In the genomic region with DNA sequence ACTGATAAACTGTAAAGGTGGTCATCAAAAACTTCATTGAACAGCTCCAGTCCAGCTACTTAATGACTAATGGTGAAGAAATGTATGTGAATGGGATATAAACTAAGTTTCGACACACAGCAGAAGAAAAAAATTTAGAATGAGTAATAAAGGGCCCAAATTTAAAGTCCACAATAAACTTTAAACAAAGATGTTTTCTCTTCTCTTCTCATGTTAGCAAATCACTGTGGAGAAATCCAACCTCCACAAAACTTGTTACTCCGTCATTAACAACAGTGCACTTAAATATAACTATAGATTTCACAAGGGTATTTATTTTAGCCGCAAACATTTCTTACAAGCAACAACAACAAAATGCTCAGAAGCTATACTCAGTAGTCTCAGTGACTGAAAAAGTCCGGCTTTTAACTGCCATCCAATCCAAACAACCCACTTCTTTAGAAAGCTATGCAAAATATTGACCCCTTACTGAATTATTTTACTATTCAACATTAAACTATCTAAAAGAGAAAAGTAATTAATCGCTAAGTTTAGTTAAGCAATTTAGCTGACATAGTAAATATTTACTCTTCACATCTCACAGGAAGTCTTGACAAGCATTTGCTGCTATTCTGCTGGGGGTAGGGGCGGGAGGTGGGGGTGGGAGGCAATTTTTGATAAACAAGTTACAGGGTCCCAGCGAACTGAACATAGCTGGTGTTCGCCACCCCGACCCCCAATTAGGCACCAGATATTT, we compare ENCODE assay signal across 8 cellular contexts. TPM values are rescaled to one million over a fixed set of nuclear protein-coding genes. Genes with fewer than 3 reads are reported as not detected.
A peak's percentile ranks its signal among the peaks of the same experiment; 100 is the strongest.
DNase-seq lines count a peak whose midpoint lies in the region; ATAC-seq, FAIRE-seq and TF ChIP-seq lines count a peak whose summit lies in the region.

No MANE protein-coding gene starts in this region.

- no peaks in the 10 kb centered on the region for H3K9me3 Mint-ChIP-seq in neural crest cell

- H3K27ac ChIP-seq in endothelial cell of umbilical vein (ENCODE audit: insufficient read depth, low read depth, low read length), result peak overlapping the region; percentile 84

- H3K27me3 ChIP-seq in NT2/D1 (ENCODE audit: insufficient read depth, insufficient read length), result no peaks in the 10 kb centered on the region
- no peaks in the 10 kb centered on the region for H3K27me3 ChIP-seq in endothelial cell of umbilical vein (ENCODE audit: control insufficient read depth in 2 of 2, insufficient read depth in 2 of 2, low read length in 2 of 2)

- H2AFZ ChIP-seq in endothelial cell of umbilical vein (ENCODE audit: low read depth, low read length), result no peak overlapping the region

- intact Hi-C loops in endothelial cell of umbilical vein (cut with micrococcal nuclease), result loop anchor here (1.0 to 5.0 kb wide), 4 partner anchors 26 to 235 kb away; a partner anchor contains a TSS

- peak; percentile 94 for DNase-seq in ELR (ENCODE audit: low read depth)
- no peak for DNase-seq in NT2/D1 (ENCODE audit: low read depth, low spot score)
- DNase-seq in endothelial cell of umbilical vein (ENCODE audit: low read depth, low spot score), result peak; percentile 65
- no peak for DNase-seq in neural crest cell (ENCODE audit: low read depth, low spot score)
- DNase-seq in NCI-H510A treated with DMSO at 0.1 percent for 48 hours (lab: John Stamatoyannopoulos, UW), result no peak
- no peak for DNase-seq in activated effector memory CD4-positive, alpha-beta T cell treated with anti-CD3 and anti-CD28 coated beads, Interleukin-2, amount 50 U/mL, for 16 hours

- dilution Hi-C loops in endothelial cell of umbilical vein (cut with MboI; ENCODE audit: extremely low pct_ligation_motif_present, low sequenced_read_pairs), result no loop called here

- POLR2A ChIA-PET in endothelial cell of umbilical vein (lab: Charles Lee), result interaction anchor here (0.6 to 1.8 kb wide), 4 partner anchors 88 to 162 kb away, joined by 3 to 6 read pairs (median 4); a partner anchor contains a TSS

- H4K20me1 ChIP-seq in endothelial cell of umbilical vein (replicated peaks; ENCODE audit: control insufficient read depth, extremely low read depth, insufficient read depth, low read length), result peaks cover 19% of the 10 kb centered on the region

- H3K36me3 ChIP-seq in NT2/D1 (ENCODE audit: insufficient read depth, insufficient read length, low read length) (peaks cover 21% of the 10 kb centered on the region), endothelial cell of umbilical vein (ENCODE audit: control insufficient read depth in 2 of 2, extremely low read depth in 1 of 2, insufficient read depth in 2 of 2, low read length in 2 of 2) (no peaks in the 10 kb centered on the region)

- H3K9me3 ChIP-seq in NT2/D1 (ENCODE audit: insufficient read depth, low read length) (no peaks in the 10 kb centered on the region), endothelial cell of umbilical vein (replicated peaks; ENCODE audit: control insufficient read depth, insufficient read depth, low read length) (no peaks in the 10 kb centered on the region)

- H3K4me2 ChIP-seq in endothelial cell of umbilical vein (ENCODE audit: insufficient read depth, low read length), result peak overlapping the region; percentile 85

- no TSS peak for BruUV-seq in endothelial cell of umbilical vein (replicated peaks; lab: Mats Ljungman, UMichigan)

- peaks cover 8% of the 10 kb centered on the region for H3K36me3 Mint-ChIP-seq in neural crest cell (ENCODE audit: low read depth)

- peaks cover 89% of the 10 kb centered on the region for H3K79me2 ChIP-seq in endothelial cell of umbilical vein (ENCODE audit: control insufficient read depth, insufficient read depth, low read length)

- TF ChIP-seq POLR2A in endothelial cell of umbilical vein (IDR thresholded peaks at IDR 0.05; ENCODE audit: low read depth, low read length), result no peak

- peaks cover 5% of the 10 kb centered on the region for H3K27me3 Mint-ChIP-seq in neural crest cell (ENCODE audit: low read depth)

- H3K4me3 Mint-ChIP-seq in neural crest cell, result peak overlapping the region; percentile 98

- CTCF ChIA-PET in endothelial cell of umbilical vein (lab: Charles Lee), result interaction anchor here (0.8 to 5.5 kb wide), 21 partner anchors 9 to 166 kb away, joined by 3 to 51 read pairs (median 5); no protein-coding TSS in a partner anchor

- ATAC-seq in GM21723 (IDR thresholded peaks at IDR 0.05; ENCODE audit: unreplicated experiment) (no peak), HG03378 (IDR thresholded peaks at IDR 0.05; ENCODE audit: unreplicated experiment) (no peak)

- TF ChIP-seq CTCF in endothelial cell of umbilical vein (IDR thresholded peaks at IDR 0.05; ENCODE audit: extremely low read depth in 1 of 2, insufficient read depth in 1 of 2, low read depth in 1 of 2, low read length in 2 of 2) (no peak), neural crest cell (conservative IDR thresholded peaks at IDR 0.05) (no peak)

- H3K4me1 ChIP-seq in NT2/D1 (ENCODE audit: insufficient read depth, insufficient read length), result peaks cover 3% of the 10 kb centered on the region
- H3K4me1 ChIP-seq in endothelial cell of umbilical vein (ENCODE audit: control insufficient read depth, extremely low read depth, insufficient read depth, low read length), result peaks cover 49% of the 10 kb centered on the region

- H3K9me1 ChIP-seq in endothelial cell of umbilical vein (replicated peaks; ENCODE audit: control insufficient read depth, extremely low read depth, insufficient read depth, low read length), result no peaks in the 10 kb centered on the region

- peak overlapping the region; percentile 93 for H3K27ac Mint-ChIP-seq in neural crest cell (ENCODE audit: unreplicated experiment)

- FAIRE-seq in endothelial cell of umbilical vein (lab: Jason Lieb, UNC), result peak; percentile 86

- H3K9ac ChIP-seq in NT2/D1 (ENCODE audit: insufficient read length, low read depth), result peak overlapping the region; percentile 98
- H3K9ac ChIP-seq in endothelial cell of umbilical vein (replicated peaks; ENCODE audit: extremely low read depth, insufficient read depth, low read length), result peak overlapping the region; percentile 99

- peak overlapping the region; percentile 85 for H3K4me3 ChIP-seq in NT2/D1 (ENCODE audit: insufficient read length, low read depth)
- peak overlapping the region; percentile 87 to 100 (median 98) for H3K4me3 ChIP-seq in endothelial cell of umbilical vein (replicated peaks in 1 of 3; ENCODE audit: insufficient read depth in 1 of 3, low read depth in 1 of 3, low read length in 3 of 3)

- peaks cover 52% of the 10 kb centered on the region for H3K4me1 Mint-ChIP-seq in neural crest cell

TF ChIP-seq in endothelial cell of umbilical vein, 7 proteins besides CTCF, POLR2A, EP300 and RAD21:
- TF ChIP-seq, protein P1, sequence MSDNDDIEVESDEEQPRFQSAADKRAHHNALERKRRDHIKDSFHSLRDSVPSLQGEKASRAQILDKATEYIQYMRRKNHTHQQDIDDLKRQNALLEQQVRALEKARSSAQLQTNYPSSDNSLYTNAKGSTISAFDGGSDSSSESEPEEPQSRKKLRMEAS (IDR thresholded peaks at IDR 0.05; ENCODE audit: insufficient read depth, insufficient read length), result no peak
- TF ChIP-seq EZH2 (IDR thresholded peaks at IDR 0.05; ENCODE audit: borderline replicate concordance, low read depth, low read length, severe bottlenecking) (no peak), GATA2 (IDR thresholded peaks at IDR 0.05; ENCODE audit: insufficient read depth, insufficient read length, low read depth, low read length) (no peak), POLR2AphosphoS5 (IDR thresholded peaks at IDR 0.05; ENCODE audit: insufficient read depth, low read depth, low read length) (no peak), FOS (IDR thresholded peaks at IDR 0.05; ENCODE audit: borderline replicate concordance, insufficient read depth, low read length) (peak; percentile 50), JUN (IDR thresholded peaks at IDR 0.05; ENCODE audit: borderline replicate concordance, insufficient read depth, insufficient read length, low read depth) (peak; percentile 56), MYC (IDR thresholded peaks at IDR 0.05; ENCODE audit: low read depth, low read length) (no peak)

RNA-seq across cellular contexts. Expression of a gene that starts 2.5 kb away (rescaled TPM):
- total RNA-seq in endothelial cell of umbilical vein, result 122 and 130 TPM in 2 replicates
- polyA plus RNA-seq in endothelial cell of umbilical vein, result 5.6 and 10.7 TPM in 2 replicates
- polyA plus RNA-seq in endothelial cell of umbilical vein (2011; cell fraction: cytosol; rRNA removed), result 9.5 and 13.7 TPM in 2 replicates
- polyA plus RNA-seq in endothelial cell of umbilical vein (2011; cell fraction: nucleus; rRNA removed), result 54.7 and 55.9 TPM in 2 replicates
- 54.0 and 70.9 TPM in 2 replicates for polyA plus RNA-seq in endothelial cell of umbilical vein (2012)
- 21.9 and 36.3 TPM in 2 replicates for polyA minus RNA-seq in endothelial cell of umbilical vein
- 0.31 TPM for polyA minus RNA-seq in endothelial cell of umbilical vein (2011; cell fraction: cytosol; rRNA and poly(A)+ RNA removed)
- 114 and 115 TPM in 2 replicates for polyA minus RNA-seq in endothelial cell of umbilical vein (2011; cell fraction: nucleus; rRNA and poly(A)+ RNA removed)
- total RNA-seq in neural crest cell, result 141 and 144 TPM in 2 replicates

Comparison
In these comparisons a context has a peak if more than half of its experiments do, and no peak if none do; other contexts are left out.
1. DNase-seq: peak in ELR (single experiment) and endothelial cell of umbilical vein (single experiment); none in NT2/D1 (single experiment), neural crest cell (single experiment), NCI-H510A treated with DMSO at 0.1 percent for 48 hours (single experiment) and activated effector memory CD4-positive, alpha-beta T cell treated with anti-CD3 and anti-CD28 coated beads, Interleukin-2, amount 50 U/mL, for 16 hours (single experiment).